Comparison of ENCODE assay signal across 12 cellular contexts in the genomic region with DNA sequence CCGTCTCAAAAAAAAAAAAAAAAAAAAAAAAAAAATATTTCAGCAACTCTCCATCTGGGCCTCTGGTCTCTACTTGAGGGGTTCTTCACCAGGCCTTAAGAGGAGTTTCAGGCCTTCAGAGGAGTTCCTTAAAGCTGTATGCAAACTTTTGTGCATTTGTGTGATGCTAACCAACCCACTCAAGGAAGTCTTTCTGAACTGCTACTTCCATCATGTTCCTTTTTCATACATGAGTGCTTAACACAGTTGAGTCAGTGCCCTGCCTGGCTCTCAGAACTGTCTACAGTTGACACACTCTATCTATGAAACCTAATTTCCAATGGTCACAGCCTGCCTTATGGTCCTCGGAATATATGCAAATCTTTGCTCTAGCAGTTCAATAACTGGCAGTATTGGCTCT.
DNase-seq lines count a peak whose midpoint lies in the region; ATAC-seq and TF ChIP-seq lines count a peak whose summit lies in the region.
"Had no signal": no experiment of that assay in that cellular context is flagged by ENCODE, and none has a peak within 500 bp of the region (broad histone marks: within the 10 kb centered on the region; RNA-seq: fewer than 3 reads in every experiment).

No MANE protein-coding gene starts in this region.

- H3F3A ChIP-seq in Loucy (ENCODE audit: low read depth), result peaks cover 15% of the 10 kb centered on the region; the same call in 1 of the 2 replicates

- no peaks in the 10 kb centered on the region for H3K27me3 ChIP-seq in BLaER1
- no peaks in the 10 kb centered on the region for H3K27me3 ChIP-seq in Loucy (ENCODE audit: insufficient read depth, low read length, poor library complexity, severe bottlenecking)

- H3K36me3 ChIP-seq in BLaER1 (peaks cover 72% of the 10 kb centered on the region), Loucy (ENCODE audit: insufficient read depth, low read length) (no peaks in the 10 kb centered on the region)

- H3K4me3 ChIP-seq in BLaER1 (no peak overlapping the region), Loucy (ENCODE audit: low read length, poor library complexity, severe bottlenecking) (no peak overlapping the region)
- H3K4me3 ChIP-seq: A549 had no signal

- H3K9ac ChIP-seq in BLaER1, result peak overlapping the region; percentile 43; the same call in 1 of the 2 replicates
- H3K9ac ChIP-seq in Loucy (ENCODE audit: low read depth, low read length, poor library complexity, severe bottlenecking), result no peak overlapping the region

- H3K79me2 ChIP-seq in Loucy (ENCODE audit: insufficient read depth, low read length), result no peaks in the 10 kb centered on the region

- peak overlapping the region; percentile 62 for H3K27ac ChIP-seq in BLaER1
- H3K27ac ChIP-seq: A549 had no signal

- H3K9me2 ChIP-seq in Loucy (replicated peaks; ENCODE audit: low read depth, low read length), result no peaks in the 10 kb centered on the region

- ATAC-seq in GM19351 (IDR thresholded peaks at IDR 0.05; ENCODE audit: unreplicated experiment) (peak; percentile 48), HG02852 (IDR thresholded peaks at IDR 0.05; ENCODE audit: unreplicated experiment) (peak; percentile 37)
- ATAC-seq: A549, HCT116 had no signal

- H3K9me3 ChIP-seq in BLaER1, result no peaks in the 10 kb centered on the region
- H3K9me3 ChIP-seq in Loucy (ENCODE audit: insufficient read depth, low read depth, low read length), result no peaks in the 10 kb centered on the region
- H3K9me3 ChIP-seq: A549 had no signal

- TF ChIP-seq CTCF in Loucy (conservative IDR thresholded peaks at IDR 0.05; ENCODE audit: low read length), result no peak

- 0 out of 2 replicates have a peak overlapping the region, but pooled peaks have one; percentile 26 for H2AFZ ChIP-seq in Loucy (ENCODE audit: low read length)

- DNase-seq in activated naive CD4-positive, alpha-beta T cell treated with Interleukin-2 at 50 U/mL for 16 hours, result no peak
- DNase-seq in NCI-H1105 (lab: John Stamatoyannopoulos, UW), result no peak
- no peak for DNase-seq in GM03348 (ENCODE audit: low spot score)
- no peak for DNase-seq in DMS79 (lab: John Stamatoyannopoulos, UW)
- DNase-seq: endodermal cell, midbrain had no signal

- H3K4me1 ChIP-seq in BLaER1 (peaks cover 98% of the 10 kb centered on the region), Loucy (ENCODE audit: insufficient read depth, low read length, poor library complexity, severe bottlenecking) (peaks cover 80% of the 10 kb centered on the region)
- H3K4me1 ChIP-seq: A549 had no signal

- peak overlapping the region; percentile 58 for H3K4me2 ChIP-seq in BLaER1
- no peak overlapping the region for H3K4me2 ChIP-seq in Loucy (ENCODE audit: low read depth, low read length, poor library complexity, severe bottlenecking)
- H3K4me2 ChIP-seq: A549 had no signal

- H4K20me1 ChIP-seq in BLaER1 (peaks cover 100% of the 10 kb centered on the region), Loucy (ENCODE audit: insufficient read depth, low read length, poor library complexity, severe bottlenecking) (no peaks in the 10 kb centered on the region)
